In the genomic region with DNA sequence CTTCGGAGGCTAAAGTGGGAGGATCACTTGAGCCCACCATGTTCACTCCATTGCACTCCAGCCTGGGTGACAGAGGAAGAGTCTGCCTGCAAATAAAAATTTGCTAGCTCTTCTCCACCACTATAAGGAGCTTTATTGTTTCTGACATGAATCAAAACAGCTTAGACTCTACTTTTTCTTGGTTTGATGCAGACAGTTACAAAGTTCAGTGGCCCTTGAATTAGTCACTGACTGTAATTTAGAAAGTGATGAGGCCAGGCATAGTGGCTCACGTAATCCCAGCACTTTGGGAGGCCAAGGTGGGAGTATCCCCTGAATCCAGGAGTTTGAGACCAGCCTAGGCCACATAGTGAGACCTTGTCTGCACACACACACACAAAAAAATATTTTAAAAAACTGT, we compare ENCODE assay signal across 27 cellular contexts.
"Had no signal": no experiment of that assay in that cellular context is flagged by ENCODE, and none has a peak within 500 bp of the region (broad histone marks: within the 10 kb centered on the region; RNA-seq: fewer than 3 reads in every experiment).

No MANE protein-coding gene starts in this region.

- H3K27ac Mint-ChIP-seq: mesothelial cell of epicardium had no signal

- FAIRE-seq: endothelial cell of umbilical vein had no signal

- H3K27me3 Mint-ChIP-seq: naive thymus-derived CD4-positive, alpha-beta T cell; stimulated activated naive CD8-positive, alpha-beta T cell treated with anti-CD3 and anti-CD28 coated beads, Interleukin-15, amount 100 ng/mL, for 72 hours had no signal

- H3K36me3 ChIP-seq: esophagus muscularis mucosa, gastroesophageal sphincter, heart left ventricle, lower lobe of right lung, prostate gland, suprapubic skin, transverse colon, vagina had no signal

- DNase-seq: dermis blood vessel endothelial cell; effector memory CD4-positive, alpha-beta T cell; foreskin keratinocyte; heart left ventricle; hippocampal formation; islet precursor cell; kidney glomerular epithelial cell; left ventricle myocardium superior; lower lobe of right lung; naive thymus-derived CD4-positive, alpha-beta T cell; nucleus accumbens; right cardiac atrium; stimulated activated CD4-positive, alpha-beta T cell treated with anti-CD3 and anti-CD28 coated beads, Interleukin-15, amount 100 ng/mL, for 24 hours; stimulated activated CD4-positive, alpha-beta T cell treated with anti-CD3 and anti-CD28 coated beads, Interleukin-2, amount 100 ng/mL, for 48 hours; stimulated activated naive CD4-positive, alpha-beta T cell; stimulated activated naive CD8-positive, alpha-beta T cell treated with anti-CD3 and anti-CD28 coated beads, Interleukin-15, amount 100 ng/mL, for 72 hours; transverse colon had no signal

- H3K4me3 ChIP-seq: coronary artery, esophagus muscularis mucosa, gastroesophageal sphincter, heart left ventricle, lower lobe of right lung, prostate gland, skin epidermis, suprapubic skin, transverse colon, vagina had no signal

- H3K27ac ChIP-seq: coronary artery, esophagus muscularis mucosa, foreskin keratinocyte, gastroesophageal sphincter, heart left ventricle, lower lobe of right lung, prostate gland, skin epidermis, suprapubic skin, transverse colon, vagina had no signal

- H3K27me3 ChIP-seq: esophagus muscularis mucosa, foreskin keratinocyte, gastroesophageal sphincter, heart left ventricle, suprapubic skin, transverse colon, vagina had no signal

- H3K9me3 Mint-ChIP-seq: mesothelial cell of epicardium; naive thymus-derived CD4-positive, alpha-beta T cell; nephron; stimulated activated naive CD8-positive, alpha-beta T cell treated with anti-CD3 and anti-CD28 coated beads, Interleukin-15, amount 100 ng/mL, for 72 hours had no signal

- H3K4me3 Mint-ChIP-seq: mesothelial cell of epicardium; naive thymus-derived CD4-positive, alpha-beta T cell; nephron; stimulated activated naive CD8-positive, alpha-beta T cell treated with anti-CD3 and anti-CD28 coated beads, Interleukin-15, amount 100 ng/mL, for 72 hours had no signal

- H3K4me1 ChIP-seq: foreskin keratinocyte, prostate gland had no signal

- H3K9me3 ChIP-seq: esophagus muscularis mucosa, gastroesophageal sphincter, heart left ventricle, lower lobe of right lung, prostate gland, suprapubic skin, transverse colon, vagina had no signal

- ATAC-seq: foreskin keratinocyte; gastroesophageal sphincter; heart left ventricle; left ventricle myocardium superior; lower lobe of right lung; naive thymus-derived CD4-positive, alpha-beta T cell; right cardiac atrium; stimulated activated naive CD8-positive, alpha-beta T cell treated with anti-CD3 and anti-CD28 coated beads, Interleukin-15, amount 100 ng/mL, for 72 hours had no signal
